Comparison of ENCODE assay signal across 31 cellular contexts in genomic region chr6:37830225-37830624, GRCh38. TPM values are rescaled to one million over a fixed set of nuclear protein-coding genes. Genes with fewer than 3 reads are reported as not detected.
DNase-seq lines count a peak whose midpoint lies in the region; ATAC-seq, FAIRE-seq and TF ChIP-seq lines count a peak whose summit lies in the region.
"Had no signal": no experiment of that assay in that cellular context is flagged by ENCODE, and none has a peak within 500 bp of the region (broad histone marks: within the 10 kb centered on the region; RNA-seq: fewer than 3 reads in every experiment).

No MANE protein-coding gene starts in this region.

- no peak for ATAC-seq in natural killer cell treated with Interleukin-12 subunit alpha and Interleukin-12 subunit beta and Interleukin-15 and Interleukin-18, amount 100 ng/mL, for 72 hours
- ATAC-seq in natural killer cell (no peak), HG03159 (IDR thresholded peaks at IDR 0.05; ENCODE audit: unreplicated experiment) (peak; percentile 52), GM12878 (peak; percentile 75), GM21619 (IDR thresholded peaks at IDR 0.05; ENCODE audit: unreplicated experiment) (no peak)
- peak; percentile 78 for ATAC-seq in stimulated activated naive B cell treated with anti-CD40 and anti-IgM and Interleukin-4, amounts not matched to agents 10 μg/mL and 1 μg/mL and 100 μg/mL, for 72 hours (replicated peaks)
- ATAC-seq: activated naive CD8-positive, alpha-beta T cell treated with anti-CD3 and anti-CD28 coated beads, Interleukin-2, amount 50 U/mL, for 24 hours; foreskin keratinocyte; left lung; psoas muscle had no signal

- intact Hi-C loops in natural killer cell (cut with micrococcal nuclease), result no loop called here
- intact Hi-C loops in GM12878 (cut with micrococcal nuclease; ENCODE audit: unreplicated experiment), result no loop called here

- no peak for DNase-seq in natural killer cell treated with Interleukin-12 subunit alpha and Interleukin-12 subunit beta and Interleukin-15 and Interleukin-18, amount 100 ng/mL, for 72 hours (ENCODE audit: low spot score)
- no peak for DNase-seq in natural killer cell
- DNase-seq in GM12878 (ENCODE audit: low read depth, low spot score), result no peak
- no peak for DNase-seq in stimulated activated naive B cell treated with anti-CD40 and anti-IgM and Interleukin-4, amounts not matched to agents 10 μg/mL and 1 μg/mL and 100 μg/mL, for 72 hours
- DNase-seq in HuH-7.5 (ENCODE audit: low spot score), result no peak
- no peak for DNase-seq in SK-N-SH
- DNase-seq: 8988T; activated CD4-positive, alpha-beta T cell treated with anti-CD3 and anti-CD28 coated beads, Interleukin-2, amount 50 U/mL, for 48 hours; activated CD8-positive, alpha-beta memory T cell treated with anti-CD3 and anti-CD28 coated beads, Interleukin-2, amount 50 U/mL, for 48 hours; activated effector memory CD4-positive, alpha-beta T cell treated with anti-CD3 and anti-CD28 coated beads, Interleukin-2, amount 50 U/mL, for 16 hours; activated naive CD8-positive, alpha-beta T cell treated with anti-CD3 and anti-CD28 coated beads, Interleukin-2, amount 50 U/mL, for 24 hours; BE2C; Calu3; effector memory CD4-positive, alpha-beta T cell; foreskin keratinocyte; immature natural killer cell; left lung; MM.1S; NCI-H1694 treated with DMSO at 0.1 percent for 48 hours; NCI-H2171 treated with DMSO at 0.1 percent for 48 hours; NCI-H526; psoas muscle; stimulated activated naive CD4-positive, alpha-beta T cell; T-helper 2 cell; thyroid gland; WERI-Rb-1 had no signal

- in situ Hi-C loops in GM12878 (cut with MboI), result no loop called here

- BruUV-seq in GM12878 (replicated peaks; lab: Mats Ljungman, UMichigan), result no TSS peak

- H3K9me3 ChIP-seq in GM12878 (replicated peaks; ENCODE audit: control insufficient read depth, insufficient read depth, low read length), result peaks cover 7% of the 10 kb centered on the region; the same call in 2 of the 3 replicates
- H3K9me3 ChIP-seq in SK-N-SH, result peaks cover 4% of the 10 kb centered on the region; the same call in 1 of the 2 replicates
- H3K9me3 ChIP-seq: BE2C, psoas muscle, thyroid gland had no signal

- WGBS in GM12878 (ENCODE audit: insufficient coverage, insufficient replicate concordance, low lambda C conversion rate, missing lambda C conversion rate), result 27% methylated on average over 2 of the region's 2 CpGs
- WGBS in SK-N-SH (ENCODE audit: low lambda C conversion rate), result 88% methylated on average over 2 of the region's 2 CpGs

- POLR2A ChIA-PET in GM12878 (lab: Charles Lee) (interaction anchor here (0.6 to 2.7 kb wide), 4 partner anchors 10 to 33 kb away, joined by 3 to 9 read pairs (median 6); partner anchors contain the start of gene ZFAND3), SK-N-SH (lab: Yijun Ruan, JAX) (interaction anchor here (0.5 kb wide), 1 partner anchor 10 kb away, joined by 3 read pairs; no protein-coding TSS in a partner anchor)

- SMC1A ChIA-PET in GM12878 (lab: Charles Lee; ENCODE audit: uncharacterized antibody, unreplicated experiment), result interaction anchor here (0.9 to 2.1 kb wide), 11 partner anchors 9 to 268 kb away, joined by 3 to 13 read pairs (median 4); no protein-coding TSS in a partner anchor

- H3K27ac Mint-ChIP-seq in natural killer cell treated with Interleukin-12 subunit alpha and Interleukin-12 subunit beta and Interleukin-15 and Interleukin-18, amount 100 ng/mL, for 72 hours, result peak overlapping the region; percentile 76 to 80
- peak overlapping the region in 1 of 2 donors; percentile 5 for H3K27ac Mint-ChIP-seq in natural killer cell
- no peak overlapping the region for H3K27ac Mint-ChIP-seq in stimulated activated naive B cell treated with anti-CD40 and anti-IgM and Interleukin-4, amounts not matched to agents 10 μg/mL and 1 μg/mL and 100 μg/mL, for 72 hours
- H3K27ac Mint-ChIP-seq: activated naive CD8-positive, alpha-beta T cell treated with anti-CD3 and anti-CD28 coated beads, Interleukin-2, amount 50 U/mL, for 24 hours; neural progenitor cell had no signal

- TF ChIP-seq CTCF in natural killer cell (IDR thresholded peaks at IDR 0.05) (no peak), GM12878 (IDR thresholded peaks at IDR 0.05 in 2 of 3, conservative IDR thresholded peaks at IDR 0.05 in 1 of 3; ENCODE audit: control insufficient read depth in 2 of 3, extremely low read depth in 1 of 3, insufficient read depth in 1 of 3, low read depth in 3 of 3, low read length in 3 of 3) (no peak), SK-N-SH (IDR thresholded peaks at IDR 0.05) (no peak)

- H2AFZ ChIP-seq in GM12878 (ENCODE audit: control insufficient read depth, low read depth, low read length) (no peak overlapping the region), SK-N-SH (ENCODE audit: low read depth) (no peak overlapping the region)
- H2AFZ ChIP-seq: hepatocyte, neural progenitor cell had no signal

- H3K9ac ChIP-seq in GM12878 (ENCODE audit: control insufficient read depth, insufficient read depth, low read length), result no peak overlapping the region; the same call in 1 of the 2 replicates
- no peak overlapping the region for H3K9ac ChIP-seq in SK-N-SH
- H3K9ac ChIP-seq: neural progenitor cell had no signal

- H3K4me3 ChIP-seq in GM12878 (0 out of 2 replicates have a peak overlapping the region, but pooled peaks have one; percentile 9), SK-N-SH (ENCODE audit: low read depth in 2 of 2, low read length in 1 of 2) (no peak overlapping the region)
- H3K4me3 ChIP-seq: hepatocyte, left lung, neural progenitor cell, psoas muscle, thyroid gland had no signal

- H3K27me3 ChIP-seq in GM12878 (replicated peaks in 1 of 2; ENCODE audit: control insufficient read depth in 2 of 2, insufficient read depth in 2 of 2, low read length in 1 of 2) (no peaks in the 10 kb centered on the region), SK-N-SH (ENCODE audit: insufficient read depth) (no peaks in the 10 kb centered on the region)
- H3K27me3 ChIP-seq: BE2C, foreskin keratinocyte, hepatocyte, left lung, neural progenitor cell, thyroid gland had no signal

- peak overlapping the region; percentile 38 for H3K4me3 Mint-ChIP-seq in natural killer cell treated with Interleukin-12 subunit alpha and Interleukin-12 subunit beta and Interleukin-15 and Interleukin-18, amount 100 ng/mL, for 72 hours
- H3K4me3 Mint-ChIP-seq in natural killer cell, result no peak overlapping the region
- no peak overlapping the region for H3K4me3 Mint-ChIP-seq in stimulated activated naive B cell treated with anti-CD40 and anti-IgM and Interleukin-4, amounts not matched to agents 10 μg/mL and 1 μg/mL and 100 μg/mL, for 72 hours
- H3K4me3 Mint-ChIP-seq: activated naive CD8-positive, alpha-beta T cell treated with anti-CD3 and anti-CD28 coated beads, Interleukin-2, amount 50 U/mL, for 24 hours; brain; neural progenitor cell had no signal

- no peaks in the 10 kb centered on the region for H3F3A ChIP-seq in SK-N-SH (replicated peaks; ENCODE audit: insufficient read depth)

- TF ChIP-seq RAD21 in GM12878 (IDR thresholded peaks at IDR 0.05; ENCODE audit: insufficient read depth, low read depth, low read length) (no peak), SK-N-SH (IDR thresholded peaks at IDR 0.05; ENCODE audit: low read length) (no peak)

- H3K9me2 ChIP-seq in SK-N-SH, result no peaks in the 10 kb centered on the region

- peak; percentile 42 to 76; a peak in 2 of 4 replicates for TF ChIP-seq EP300 in GM12878 (IDR thresholded peaks at IDR 0.05; ENCODE audit: borderline replicate concordance in 1 of 2, control insufficient read depth in 1 of 2, low read depth in 2 of 2, low read length in 2 of 2)
- no peak for TF ChIP-seq EP300 in SK-N-SH (IDR thresholded peaks at IDR 0.05; ENCODE audit: borderline replicate concordance in 1 of 2, low read depth in 1 of 2, low read length in 1 of 2)

- H3K4me2 ChIP-seq in GM12878 (ENCODE audit: control insufficient read depth, insufficient read depth) (peak overlapping the region; percentile 54), SK-N-SH (no peak overlapping the region)
- H3K4me2 ChIP-seq: hepatocyte, neural progenitor cell had no signal

- no peak for TF ChIP-seq POLR2A in GM12878 (IDR thresholded peaks at IDR 0.05; ENCODE audit: low read depth, low read length)

- peaks cover 13% of the 10 kb centered on the region for H3K36me3 Mint-ChIP-seq in natural killer cell treated with Interleukin-12 subunit alpha and Interleukin-12 subunit beta and Interleukin-15 and Interleukin-18, amount 100 ng/mL, for 72 hours
- no peaks in the 10 kb centered on the region for H3K36me3 Mint-ChIP-seq in natural killer cell
- H3K36me3 Mint-ChIP-seq in stimulated activated naive B cell treated with anti-CD40 and anti-IgM and Interleukin-4, amounts not matched to agents 10 μg/mL and 1 μg/mL and 100 μg/mL, for 72 hours, result peaks cover 11 to 35% of the 10 kb centered on the region in 2 donors

- peaks cover 60 to 69% of the 10 kb centered on the region in 2 donors for H3K4me1 Mint-ChIP-seq in natural killer cell treated with Interleukin-12 subunit alpha and Interleukin-12 subunit beta and Interleukin-15 and Interleukin-18, amount 100 ng/mL, for 72 hours (ENCODE audit: low read depth in 2 of 2)
- H3K4me1 Mint-ChIP-seq in natural killer cell, result peaks cover 64 to 67% of the 10 kb centered on the region in 2 donors
- peaks cover 46 to 59% of the 10 kb centered on the region in 2 donors for H3K4me1 Mint-ChIP-seq in stimulated activated naive B cell treated with anti-CD40 and anti-IgM and Interleukin-4, amounts not matched to agents 10 μg/mL and 1 μg/mL and 100 μg/mL, for 72 hours

- FAIRE-seq in GM12878 (lab: Jason Lieb, UNC), result no peak

- H3K36me3 ChIP-seq in GM12878 (ENCODE audit: control insufficient read depth in 2 of 2, insufficient read depth in 2 of 2, low read length in 1 of 2), result peaks cover 0 to 3% of the 10 kb centered on the region in 2 experiments; a peak in 1 of 4 replicates
- peaks cover 0 to 24% of the 10 kb centered on the region in 2 experiments for H3K36me3 ChIP-seq in SK-N-SH (replicated peaks in 1 of 2; ENCODE audit: control insufficient read depth in 1 of 2, insufficient read depth in 2 of 2, low read length in 1 of 2)
- H3K36me3 ChIP-seq: left lung, thyroid gland had no signal

- H3K4me1 ChIP-seq in GM12878 (ENCODE audit: control insufficient read depth, insufficient read depth, low read length) (peaks cover 17% of the 10 kb centered on the region), SK-N-SH (ENCODE audit: control insufficient read depth in 1 of 2, insufficient read depth in 2 of 2, low read depth in 1 of 2, low read length in 1 of 2) (peaks cover 0 to 14% of the 10 kb centered on the region in 2 experiments; a peak in 3 of 4 replicates)
- H3K4me1 ChIP-seq: foreskin keratinocyte had no signal

- no peaks in the 10 kb centered on the region for H3K27me3 Mint-ChIP-seq in natural killer cell treated with Interleukin-12 subunit alpha and Interleukin-12 subunit beta and Interleukin-15 and Interleukin-18, amount 100 ng/mL, for 72 hours
- H3K27me3 Mint-ChIP-seq in natural killer cell (ENCODE audit: low read depth in 2 of 2), result no peaks in the 10 kb centered on the region
- no peaks in the 10 kb centered on the region for H3K27me3 Mint-ChIP-seq in stimulated activated naive B cell treated with anti-CD40 and anti-IgM and Interleukin-4, amounts not matched to agents 10 μg/mL and 1 μg/mL and 100 μg/mL, for 72 hours
- H3K27me3 Mint-ChIP-seq: activated naive CD8-positive, alpha-beta T cell treated with anti-CD3 and anti-CD28 coated beads, Interleukin-2, amount 50 U/mL, for 24 hours; brain had no signal

- H3K27ac ChIP-seq in GM12878 (ENCODE audit: control insufficient read depth, insufficient read depth) (peak overlapping the region; percentile 57), SK-N-SH (ENCODE audit: low read depth in 2 of 2, low read length in 1 of 2) (no peak overlapping the region)
- H3K27ac ChIP-seq: foreskin keratinocyte, hepatocyte, left lung, neural progenitor cell, psoas muscle, thyroid gland, WERI-Rb-1 had no signal

- H3K79me2 ChIP-seq in GM12878 (ENCODE audit: control insufficient read depth, insufficient read depth, low read length) (peaks cover 91% of the 10 kb centered on the region), SK-N-SH (ENCODE audit: insufficient read depth) (peaks cover 100% of the 10 kb centered on the region)

- H4K20me1 ChIP-seq in GM12878 (ENCODE audit: control insufficient read depth, insufficient read depth) (peaks cover 6% of the 10 kb centered on the region), SK-N-SH (ENCODE audit: insufficient read depth) (peaks cover 99% of the 10 kb centered on the region)

- CTCF ChIA-PET in GM12878 (lab: Yijun Ruan, JAX) (interaction anchor here (1.1 to 1.5 kb wide), 5 partner anchors 10 to 111 kb away, joined by 3 to 5 read pairs (median 4); no protein-coding TSS in a partner anchor), SK-N-SH (lab: Yijun Ruan, JAX) (no interaction called here)

- H3K9me3 Mint-ChIP-seq in natural killer cell treated with Interleukin-12 subunit alpha and Interleukin-12 subunit beta and Interleukin-15 and Interleukin-18, amount 100 ng/mL, for 72 hours, result no peaks in the 10 kb centered on the region
- peaks cover 0 to 3% of the 10 kb centered on the region in 2 donors for H3K9me3 Mint-ChIP-seq in natural killer cell
- no peaks in the 10 kb centered on the region for H3K9me3 Mint-ChIP-seq in stimulated activated naive B cell treated with anti-CD40 and anti-IgM and Interleukin-4, amounts not matched to agents 10 μg/mL and 1 μg/mL and 100 μg/mL, for 72 hours
- H3K9me3 Mint-ChIP-seq: immature natural killer cell had no signal

- RAD21 ChIA-PET in GM12878 (lab: Charles Lee; ENCODE audit: unreplicated experiment), result interaction anchor here (1.6 to 1.8 kb wide), 3 partner anchors 29 to 178 kb away, joined by 3 to 10 read pairs (median 9); no protein-coding TSS in a partner anchor

RNA-seq across cellular contexts. Expression of gene ZFAND3, which starts 10.7 kb away (rescaled TPM):
- 100 to 1,000 TPM in 1 of 2 donors, 10 to 100 TPM in 1; 51.0 to 100 TPM for total RNA-seq in natural killer cell treated with Interleukin-12 subunit alpha and Interleukin-12 subunit beta and Interleukin-15 and Interleukin-18, amount 100 ng/mL, for 72 hours
- total RNA-seq in natural killer cell, result 10 to 100 TPM; 87.7 to 97.4 (median 90.1) TPM
- total RNA-seq in GM12878 (2013; cell fraction: nucleolus; rRNA removed), result 26.2 and 26.9 TPM in 2 replicates
- 8.2 and 10.7 TPM in 2 replicates for total RNA-seq in GM12878 (2014; rRNA removed)
- total RNA-seq in GM12878 (2014; rRNA removed; fragmentation: Illumina TruSeq; extraction: Trizol), result 18.2 and 19.1 TPM in 2 replicates
- total RNA-seq in GM12878 (2021), result 34.4 and 38.0 TPM in 2 replicates
- polyA plus RNA-seq in GM12878 (2011; ENCODE audit: low read depth), result 25.3 TPM
- 16.0 and 17.0 TPM in 2 replicates for polyA plus RNA-seq in GM12878 (2011; rRNA removed)
- polyA plus RNA-seq in GM12878 (2011; cell fraction: cytosol; rRNA removed), result 9.5 and 13.2 TPM in 2 replicates
- polyA plus RNA-seq in GM12878 (2011; cell fraction: nucleus; rRNA removed), result 7.8 and 10.9 TPM in 2 replicates
- 50.6 and 56.3 TPM in 2 replicates for polyA plus RNA-seq in GM12878 (2012)
- polyA plus RNA-seq in GM12878 (2014; fragmentation: Illumina TruSeq; extraction: Trizol), result 29.1 and 34.3 TPM in 2 replicates
- polyA plus RNA-seq in GM12878 (2014; fragmentation: Nextera tagmentation; extraction: Ambion mirVana), result 1 to 10 TPM in 1 of 2 experiments, under 1 TPM in 1; 0.90 to 1.8 TPM
- 16.9 and 17.2 TPM in 2 replicates for polyA plus RNA-seq in GM12878 (2014; rRNA removed)
- polyA plus RNA-seq in GM12878 (2016; fragmentation: Nextera tagmentation; extraction: Ambion mirVana), result 10 to 100 TPM in 1 of 2 experiments, 1 to 10 TPM in 1; 5.3 to 15.7 TPM
- 10.6 and 11.9 TPM in 2 replicates for polyA minus RNA-seq in GM12878 (2011; rRNA and poly(A)+ RNA removed)
- polyA minus RNA-seq in GM12878 (2011; cell fraction: cytosol; rRNA and poly(A)+ RNA removed), result 13.6 and 16.2 TPM in 2 replicates
- polyA minus RNA-seq in GM12878 (2011; cell fraction: nucleus; rRNA and poly(A)+ RNA removed), result 10.0 and 25.9 TPM in 2 replicates
- polyA plus RNA-seq in SK-N-SH (2012; rRNA removed), result 12.9 and 16.7 TPM in 2 replicates
- polyA plus RNA-seq in SK-N-SH (2012; cell fraction: cytosol; rRNA removed), result 19.1 and 20.1 TPM in 2 replicates
- 13.1 and 17.5 TPM in 2 replicates for polyA plus RNA-seq in SK-N-SH (2012; cell fraction: nucleus; rRNA removed)

Comparison
In these comparisons a context has a peak if more than half of its experiments do, and no peak if none do; other contexts are left out.
1. ATAC-seq: peak in HG03159 (single experiment), GM12878 (single experiment) and stimulated activated naive B cell treated with anti-CD40 and anti-IgM and Interleukin-4, amounts not matched to agents 10 μg/mL and 1 μg/mL and 100 μg/mL, for 72 hours (2 of 2); none in natural killer cell treated with Interleukin-12 subunit alpha and Interleukin-12 subunit beta and Interleukin-15 and Interleukin-18, amount 100 ng/mL, for 72 hours (0 of 2), natural killer cell (0 of 3) and GM21619 (single experiment).